In the genomic region with DNA sequence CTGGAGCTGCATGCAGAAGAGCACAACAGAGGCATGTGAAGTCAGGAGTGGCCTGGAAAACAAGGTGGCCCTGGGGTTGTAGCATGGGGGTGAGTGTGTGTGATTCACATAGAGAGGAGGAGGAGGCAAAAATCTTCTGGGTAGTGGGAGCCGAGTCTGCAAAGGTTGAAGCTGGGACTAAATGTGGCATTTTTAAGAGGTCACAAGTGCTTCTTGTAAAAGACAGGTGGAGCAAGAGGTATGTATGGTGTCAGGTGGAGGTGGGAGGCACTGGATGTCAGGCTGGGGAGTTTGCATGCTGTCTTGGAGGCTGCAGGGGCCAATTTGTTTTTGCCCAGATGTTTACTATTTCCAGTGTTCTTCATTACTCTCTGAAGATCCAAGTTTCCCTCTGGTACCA, we compare ENCODE assay signal across 21 cellular contexts. TPM values are rescaled to one million over a fixed set of nuclear protein-coding genes. Genes with fewer than 3 reads are reported as not detected.
DNase-seq lines count a peak whose midpoint lies in the region; ATAC-seq, FAIRE-seq and TF ChIP-seq lines count a peak whose summit lies in the region.
"Had no signal": no experiment of that assay in that cellular context is flagged by ENCODE, and none has a peak within 500 bp of the region (broad histone marks: within the 10 kb centered on the region; RNA-seq: fewer than 3 reads in every experiment).

No MANE protein-coding gene starts in this region.

- no peaks in the 10 kb centered on the region for H3K9me3 Mint-ChIP-seq in astrocyte (ENCODE audit: unreplicated experiment)

- H2BK15ac ChIP-seq in mesendoderm (replicated peaks; ENCODE audit: low read depth), result no peak overlapping the region

- H3K4me3 Mint-ChIP-seq in astrocyte (ENCODE audit: unreplicated experiment), result peak overlapping the region; percentile 71
- H3K4me3 Mint-ChIP-seq: CD4-positive, alpha-beta T cell had no signal

- H4K20me1 ChIP-seq in GM23248 (ENCODE audit: insufficient read depth), result no peaks in the 10 kb centered on the region
- no peaks in the 10 kb centered on the region for H4K20me1 ChIP-seq in OCI-LY1 (ENCODE audit: insufficient read depth, low read length)
- H4K20me1 ChIP-seq in astrocyte (ENCODE audit: insufficient read depth, low read length), result no peaks in the 10 kb centered on the region

- H2AFZ ChIP-seq in GM23248, result no peak overlapping the region
- H2AFZ ChIP-seq in OCI-LY1 (ENCODE audit: low read length), result no peak overlapping the region
- no peak overlapping the region for H2AFZ ChIP-seq in astrocyte (ENCODE audit: low read depth, low read length)

- no peak overlapping the region for H3K27ac Mint-ChIP-seq in astrocyte (ENCODE audit: unreplicated experiment)
- H3K27ac Mint-ChIP-seq: CD4-positive, alpha-beta T cell had no signal

- H3K9ac ChIP-seq in GM23248, result no peak overlapping the region
- no peak overlapping the region; the same call in 1 of the 2 replicates for H3K9ac ChIP-seq in OCI-LY1 (ENCODE audit: low read length)
- no peak overlapping the region for H3K9ac ChIP-seq in astrocyte (ENCODE audit: low read length)
- no peak overlapping the region for H3K9ac ChIP-seq in mesendoderm (ENCODE audit: low read length)

- no peak for DNase-seq in GM23248
- DNase-seq in astrocyte (ENCODE audit: low read depth), result no peak
- peak; percentile 5 for DNase-seq in mesendoderm
- no peak for DNase-seq in SHP77 (lab: John Stamatoyannopoulos, UW)
- DNase-seq: AML-193; Caco-2; CD4-positive, alpha-beta T cell; IMR-90 had no signal

- H3K27ac ChIP-seq in GM23248 (0 out of 2 replicates have a peak overlapping the region, but pooled peaks have one; percentile 2), OCI-LY1 (ENCODE audit: low read depth, low read length, poor library complexity, severe bottlenecking) (peak overlapping the region; percentile 78), astrocyte (ENCODE audit: low read depth, low read length) (no peak overlapping the region), mesendoderm (ENCODE audit: low read depth, low read length) (no peak overlapping the region)
- H3K27ac ChIP-seq: 22Rv1, A549, C4-2B had no signal

- no peak overlapping the region for H4K5ac ChIP-seq in mesendoderm (ENCODE audit: low read length)

- H3K4me1 ChIP-seq in GM23248 (ENCODE audit: insufficient read depth) (peaks cover 18% of the 10 kb centered on the region), OCI-LY1 (ENCODE audit: insufficient read depth, low read length, severe bottlenecking) (peaks cover 51% of the 10 kb centered on the region), astrocyte (ENCODE audit: insufficient read depth, low read length) (no peaks in the 10 kb centered on the region), mesendoderm (ENCODE audit: control insufficient read depth, low read depth, low read length) (no peaks in the 10 kb centered on the region)
- H3K4me1 ChIP-seq: A549, Caco-2, HAP-1 had no signal

- H3K9me2 ChIP-seq in GM23248 (ENCODE audit: insufficient read depth) (no peaks in the 10 kb centered on the region), OCI-LY1 (ENCODE audit: low read depth, low read length) (no peaks in the 10 kb centered on the region)

- TF ChIP-seq CTCF in OCI-LY1 (IDR thresholded peaks at IDR 0.05; ENCODE audit: low read length), result peak; percentile 10; the same call in 1 of the 2 replicates
- no peak for TF ChIP-seq CTCF in astrocyte (IDR thresholded peaks at IDR 0.05; ENCODE audit: insufficient read depth, low read depth, low read length)

- H3K79me2 ChIP-seq in GM23248 (ENCODE audit: insufficient read depth) (no peaks in the 10 kb centered on the region), OCI-LY1 (ENCODE audit: insufficient read depth, low read length) (no peaks in the 10 kb centered on the region), astrocyte (ENCODE audit: insufficient read depth, low read length) (no peaks in the 10 kb centered on the region), mesendoderm (ENCODE audit: control insufficient read depth, insufficient read depth, low read length) (no peaks in the 10 kb centered on the region)

- H3K4me3 ChIP-seq in GM23248 (no peak overlapping the region), OCI-LY1 (ENCODE audit: low read depth, low read length, poor library complexity, severe bottlenecking) (no peak overlapping the region), astrocyte (ENCODE audit: insufficient read depth, low read depth, low read length) (no peak overlapping the region), mesendoderm (ENCODE audit: low read length) (no peak overlapping the region)
- H3K4me3 ChIP-seq: A549, HAP-1 had no signal

- H3F3A ChIP-seq in GM23248 (ENCODE audit: insufficient read depth) (no peaks in the 10 kb centered on the region), OCI-LY1 (ENCODE audit: insufficient read depth, low read length) (no peaks in the 10 kb centered on the region)

- H3K36me3 Mint-ChIP-seq in astrocyte (ENCODE audit: low read depth, unreplicated experiment), result peaks cover 9% of the 10 kb centered on the region

- no peak overlapping the region for H4K8ac ChIP-seq in mesendoderm (ENCODE audit: low read depth, low read length)

- in situ Hi-C loops in GM23248 (cut with MboI), result no loop called here

- no peak for FAIRE-seq in astrocyte (lab: Jason Lieb, UNC)
- FAIRE-seq: A549, D721Med, G401.6, GM12891, HTR-8/SVneo had no signal

- H3K36me3 ChIP-seq in GM23248 (ENCODE audit: low read depth), result no peaks in the 10 kb centered on the region
- H3K36me3 ChIP-seq in OCI-LY1 (ENCODE audit: insufficient read depth, low read length), result peaks cover 41% of the 10 kb centered on the region
- H3K36me3 ChIP-seq in astrocyte (ENCODE audit: insufficient read depth, low read length), result no peaks in the 10 kb centered on the region
- no peaks in the 10 kb centered on the region for H3K36me3 ChIP-seq in mesendoderm (ENCODE audit: control insufficient read depth, insufficient read depth, low read length)
- H3K36me3 ChIP-seq: HAP-1 had no signal

- H2BK120ac ChIP-seq in mesendoderm (ENCODE audit: low read depth, low read length), result no peak overlapping the region

- no peak overlapping the region for H3K4me2 ChIP-seq in GM23248 (ENCODE audit: unreplicated experiment)
- H3K4me2 ChIP-seq in OCI-LY1 (ENCODE audit: low read length), result no peak overlapping the region
- no peak overlapping the region for H3K4me2 ChIP-seq in astrocyte (ENCODE audit: low read length)
- no peak overlapping the region for H3K4me2 ChIP-seq in mesendoderm (ENCODE audit: low read length)
- H3K4me2 ChIP-seq: A549 had no signal

- no peak overlapping the region for H2AK5ac ChIP-seq in mesendoderm (ENCODE audit: low read length)

- ATAC-seq in GM21619 (IDR thresholded peaks at IDR 0.05; ENCODE audit: unreplicated experiment), result no peak
- no peak for ATAC-seq in HG03196 (IDR thresholded peaks at IDR 0.05; ENCODE audit: unreplicated experiment)

- no peak overlapping the region for H3K56ac ChIP-seq in mesendoderm (ENCODE audit: low read length)

- H3K23ac ChIP-seq in mesendoderm (ENCODE audit: low read length), result no peak overlapping the region

- H3K79me1 ChIP-seq in mesendoderm (ENCODE audit: low read length), result no peaks in the 10 kb centered on the region

- H3K4me1 Mint-ChIP-seq in astrocyte (ENCODE audit: low read depth, unreplicated experiment), result peaks cover 16% of the 10 kb centered on the region

- H2BK5ac ChIP-seq in mesendoderm (ENCODE audit: low read length), result no peak overlapping the region

- peaks cover 6% of the 10 kb centered on the region for H3K27me3 Mint-ChIP-seq in astrocyte (ENCODE audit: low read depth, unreplicated experiment)

- H3K18ac ChIP-seq in mesendoderm (ENCODE audit: low read length), result no peak overlapping the region

- H3K27me3 ChIP-seq in GM23248 (replicated peaks; ENCODE audit: insufficient read depth), result 0 out of 2 replicates have a peak, but pooled peaks cover 2% of the 10 kb centered on the region
- H3K27me3 ChIP-seq in OCI-LY1 (ENCODE audit: insufficient read depth, low read length), result no peaks in the 10 kb centered on the region
- H3K27me3 ChIP-seq in astrocyte (ENCODE audit: insufficient read depth, low read length), result no peaks in the 10 kb centered on the region
- H3K27me3 ChIP-seq in mesendoderm (ENCODE audit: insufficient read depth, low read length, poor library complexity), result no peaks in the 10 kb centered on the region

- H3K9me3 ChIP-seq in GM23248 (ENCODE audit: low read depth), result no peaks in the 10 kb centered on the region
- no peaks in the 10 kb centered on the region for H3K9me3 ChIP-seq in OCI-LY1 (ENCODE audit: low read length)
- H3K9me3 ChIP-seq in astrocyte (ENCODE audit: insufficient read depth, low read depth, low read length), result no peaks in the 10 kb centered on the region
- H3K9me3 ChIP-seq: HAP-1 had no signal

- WGBS in GM23248 (ENCODE audit: low coverage in 1 of 2, low lambda C conversion rate in 2 of 2, missing lambda C conversion rate in 2 of 2), 2 experiments, result 36% methylated on average over 1 of the region's 1 CpG
- no CpG with 5 or more reads among the region's 1 CpG for WGBS in mesendoderm (ENCODE audit: extremely low coverage, insufficient coverage, low lambda C conversion rate)

- H3K4ac ChIP-seq in mesendoderm (ENCODE audit: low read depth, low read length), result no peak overlapping the region

RNA-seq across cellular contexts. Expression of gene C3orf20, which starts 42.4 kb away (rescaled TPM):
- total RNA-seq in GM23248 (2014; rRNA removed; shearing (Covaris generic)), result not detected in 2 replicates
- not detected in 2 replicates for polyA plus RNA-seq in GM23248 (2016; fragmentation: Nextera tagmentation; extraction: Ambion mirVana)
- 0.16 TPM in 1 of 2 replicates, not detected in the other for total RNA-seq in astrocyte
- not detected for polyA plus RNA-seq in mesendoderm (2013, experiment 1 of 2)
- polyA plus RNA-seq in mesendoderm (2013, experiment 2 of 2), result not detected
- total RNA-seq: H4, IMR-90 had no signal
- polyA plus RNA-seq: BJ, IMR-90 had no signal

Comparison
In these comparisons a context has a peak if more than half of its experiments do, and no peak if none do; other contexts are left out.
1. H3K27ac ChIP-seq: peak in GM23248 (single experiment) and OCI-LY1 (single experiment); none in astrocyte (single experiment) and mesendoderm (single experiment).